Comparison of ENCODE assay signal across 19 cellular contexts in the genomic region with DNA sequence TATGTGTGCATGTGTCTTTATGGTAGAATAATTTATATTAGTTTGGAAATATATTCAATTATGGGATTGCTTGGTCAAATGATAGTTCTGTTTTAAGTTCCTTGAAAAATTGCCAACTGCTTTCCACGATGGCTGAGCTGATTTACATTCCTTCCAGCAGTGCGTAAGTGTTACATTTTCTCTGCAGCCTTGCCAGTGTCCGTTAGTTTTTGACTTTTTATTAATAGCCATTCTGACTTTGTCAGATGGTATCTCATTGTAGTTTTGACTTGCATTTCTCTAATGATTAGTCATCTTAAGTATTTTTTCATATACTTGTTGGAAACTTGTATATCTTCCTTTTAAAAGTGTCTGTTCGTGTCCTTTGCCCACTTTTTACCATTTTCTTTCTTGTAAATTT.
"Had no signal": no experiment of that assay in that cellular context is flagged by ENCODE, and none has a peak within 500 bp of the region (broad histone marks: within the 10 kb centered on the region; RNA-seq: fewer than 3 reads in every experiment).

No MANE protein-coding gene starts in this region.

- H3K4me3 ChIP-seq: adrenal gland, coronary artery, lower lobe of right lung, skin epidermis, vagina had no signal

- H3K4me1 ChIP-seq: adrenal gland, lower lobe of right lung, vagina had no signal

- H3K27me3 ChIP-seq: adrenal gland, neutrophil, vagina had no signal

- H3K36me3 ChIP-seq: adrenal gland, lower lobe of right lung, neutrophil, vagina had no signal

- ATAC-seq: activated naive CD4-positive, alpha-beta T cell treated with anti-CD3 and anti-CD28 coated beads, Interleukin-2, amount 50 U/mL, for 72 hours; activated T-cell treated with anti-CD3 and anti-CD28 coated beads, Interleukin-2, amount 50 U/mL, for 72 hours; left colon; lower lobe of right lung; natural killer cell; stimulated activated naive CD8-positive, alpha-beta T cell treated with anti-CD3 and anti-CD28 coated beads, Interleukin-15, amount 100 ng/mL, for 72 hours; T-helper 17 cell had no signal

- H3K27ac ChIP-seq: adrenal gland, coronary artery, lower lobe of right lung, neutrophil, skin epidermis, vagina had no signal

- DNase-seq: activated CD4-positive, alpha-beta T cell treated with anti-CD3 and anti-CD28 coated beads, Interleukin-2, amount 50 U/mL, for 4 hours; activated effector memory CD4-positive, alpha-beta T cell treated with anti-CD3 and anti-CD28 coated beads, Interleukin-2, amount 50 U/mL, for 16 hours; activated T-cell treated with anti-CD3 and anti-CD28 coated beads, Interleukin-2, amount 50 U/mL, for 72 hours; adrenal gland; central memory CD4-positive, alpha-beta T cell; foreskin fibroblast; hippocampal formation; islet precursor cell; left colon; lower lobe of right lung; natural killer cell; stimulated activated naive CD8-positive, alpha-beta T cell treated with anti-CD3 and anti-CD28 coated beads, Interleukin-15, amount 100 ng/mL, for 72 hours; T-helper 17 cell; trophoblast cell had no signal

- H3K9me3 ChIP-seq: adrenal gland, lower lobe of right lung, neutrophil, vagina had no signal
